In the genomic region with DNA sequence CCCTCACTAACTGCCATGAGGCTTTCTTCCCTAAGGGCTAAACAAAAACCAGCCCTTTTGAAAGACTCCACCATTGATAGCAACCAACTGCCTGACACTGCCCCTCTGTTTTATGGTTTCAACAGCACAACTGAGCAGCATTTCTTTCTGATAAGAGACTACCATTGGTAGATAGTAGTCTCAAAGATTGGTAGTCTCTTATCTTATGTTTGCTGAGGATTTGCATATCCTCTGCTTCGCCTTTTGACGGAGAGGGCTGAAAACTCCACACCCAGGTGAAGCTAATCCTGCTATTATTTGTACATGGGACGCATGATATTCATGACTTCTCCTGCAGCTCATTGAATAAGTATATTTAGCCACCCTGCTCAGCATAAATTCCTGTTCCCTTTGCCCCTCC, we compare ENCODE assay signal across 1 cellular context.
TF ChIP-seq lines count a peak whose summit lies in the region.

No MANE protein-coding gene starts in this region.

TF ChIP-seq in K562, 482 proteins besides CTCF, POLR2A, EP300 and RAD21 (continued from another document):
- TF ChIP-seq, protein P1, sequence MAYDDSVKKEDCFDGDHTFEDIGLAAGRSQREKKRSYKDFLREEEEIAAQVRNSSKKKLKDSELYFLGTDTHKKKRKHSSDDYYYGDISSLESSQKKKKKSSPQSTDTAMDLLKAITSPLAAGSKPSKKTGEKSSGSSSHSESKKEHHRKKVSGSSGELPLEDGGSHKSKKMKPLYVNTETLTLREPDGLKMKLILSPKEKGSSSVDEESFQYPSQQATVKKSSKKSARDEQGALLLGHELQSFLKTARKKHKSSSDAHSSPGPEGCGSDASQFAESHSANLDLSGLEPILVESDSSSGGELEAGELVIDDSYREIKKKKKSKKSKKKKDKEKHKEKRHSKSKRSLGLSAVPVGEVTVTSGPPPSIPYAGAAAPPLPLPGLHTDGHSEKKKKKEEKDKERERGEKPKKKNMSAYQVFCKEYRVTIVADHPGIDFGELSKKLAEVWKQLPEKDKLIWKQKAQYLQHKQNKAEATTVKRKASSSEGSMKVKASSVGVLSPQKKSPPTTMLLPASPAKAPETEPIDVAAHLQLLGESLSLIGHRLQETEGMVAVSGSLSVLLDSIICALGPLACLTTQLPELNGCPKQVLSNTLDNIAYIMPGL (CRISPR knock-in tag; IDR thresholded peaks at IDR 0.05) = no peak
- TF ChIP-seq PHTF2 (CRISPR knock-in tag; IDR thresholded peaks at IDR 0.05) = no peak
- no peak for TF ChIP-seq BCOR (IDR thresholded peaks at IDR 0.05)
- TF ChIP-seq, protein P2, sequence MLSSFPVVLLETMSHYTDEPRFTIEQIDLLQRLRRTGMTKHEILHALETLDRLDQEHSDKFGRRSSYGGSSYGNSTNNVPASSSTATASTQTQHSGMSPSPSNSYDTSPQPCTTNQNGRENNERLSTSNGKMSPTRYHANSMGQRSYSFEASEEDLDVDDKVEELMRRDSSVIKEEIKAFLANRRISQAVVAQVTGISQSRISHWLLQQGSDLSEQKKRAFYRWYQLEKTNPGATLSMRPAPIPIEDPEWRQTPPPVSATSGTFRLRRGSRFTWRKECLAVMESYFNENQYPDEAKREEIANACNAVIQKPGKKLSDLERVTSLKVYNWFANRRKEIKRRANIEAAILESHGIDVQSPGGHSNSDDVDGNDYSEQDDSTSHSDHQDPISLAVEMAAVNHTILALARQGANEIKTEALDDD (IDR thresholded peaks at IDR 0.05) = no peak
- no peak for TF ChIP-seq ETV6 (IDR thresholded peaks at IDR 0.05; ENCODE audit: borderline replicate concordance in 1 of 2, low read depth in 2 of 2, low read length in 1 of 2)
- TF ChIP-seq ETV6 (CRISPR knock-in tag; IDR thresholded peaks at IDR 0.05; ENCODE audit: borderline replicate concordance) = no peak
- TF ChIP-seq SIX5 (IDR thresholded peaks at IDR 0.05; ENCODE audit: borderline replicate concordance in 1 of 2, insufficient read depth in 1 of 2, low read depth in 1 of 2, low read length in 2 of 2) = no peak
- no peak for TF ChIP-seq STAT5B (CRISPR knock-in tag; IDR thresholded peaks at IDR 0.05)
- TF ChIP-seq, protein P3, sequence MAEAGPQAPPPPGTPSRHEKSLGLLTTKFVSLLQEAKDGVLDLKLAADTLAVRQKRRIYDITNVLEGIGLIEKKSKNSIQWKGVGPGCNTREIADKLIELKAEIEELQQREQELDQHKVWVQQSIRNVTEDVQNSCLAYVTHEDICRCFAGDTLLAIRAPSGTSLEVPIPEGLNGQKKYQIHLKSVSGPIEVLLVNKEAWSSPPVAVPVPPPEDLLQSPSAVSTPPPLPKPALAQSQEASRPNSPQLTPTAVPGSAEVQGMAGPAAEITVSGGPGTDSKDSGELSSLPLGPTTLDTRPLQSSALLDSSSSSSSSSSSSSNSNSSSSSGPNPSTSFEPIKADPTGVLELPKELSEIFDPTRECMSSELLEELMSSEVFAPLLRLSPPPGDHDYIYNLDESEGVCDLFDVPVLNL (CRISPR knock-in tag; IDR thresholded peaks at IDR 0.05; ENCODE audit: low read depth) = no peak
- no peak for TF ChIP-seq KDM2B (CRISPR knock-in tag; IDR thresholded peaks at IDR 0.05)
- TF ChIP-seq SMAD2 (IDR thresholded peaks at IDR 0.05; ENCODE audit: low read depth, low read length) = no peak
- no peak for TF ChIP-seq HDAC3 (IDR thresholded peaks at IDR 0.05; ENCODE audit: borderline replicate concordance, partially characterized antibody)
- no peak for TF ChIP-seq KDM1A (IDR thresholded peaks at IDR 0.05)
- no peak for TF ChIP-seq CBFA2T3 (IDR thresholded peaks at IDR 0.05)
- TF ChIP-seq ZNF551 (CRISPR knock-in tag; IDR thresholded peaks at IDR 0.05) = no peak
- no peak for TF ChIP-seq NCOA4 (IDR thresholded peaks at IDR 0.05; ENCODE audit: partially characterized antibody)
- TF ChIP-seq, protein P4, sequence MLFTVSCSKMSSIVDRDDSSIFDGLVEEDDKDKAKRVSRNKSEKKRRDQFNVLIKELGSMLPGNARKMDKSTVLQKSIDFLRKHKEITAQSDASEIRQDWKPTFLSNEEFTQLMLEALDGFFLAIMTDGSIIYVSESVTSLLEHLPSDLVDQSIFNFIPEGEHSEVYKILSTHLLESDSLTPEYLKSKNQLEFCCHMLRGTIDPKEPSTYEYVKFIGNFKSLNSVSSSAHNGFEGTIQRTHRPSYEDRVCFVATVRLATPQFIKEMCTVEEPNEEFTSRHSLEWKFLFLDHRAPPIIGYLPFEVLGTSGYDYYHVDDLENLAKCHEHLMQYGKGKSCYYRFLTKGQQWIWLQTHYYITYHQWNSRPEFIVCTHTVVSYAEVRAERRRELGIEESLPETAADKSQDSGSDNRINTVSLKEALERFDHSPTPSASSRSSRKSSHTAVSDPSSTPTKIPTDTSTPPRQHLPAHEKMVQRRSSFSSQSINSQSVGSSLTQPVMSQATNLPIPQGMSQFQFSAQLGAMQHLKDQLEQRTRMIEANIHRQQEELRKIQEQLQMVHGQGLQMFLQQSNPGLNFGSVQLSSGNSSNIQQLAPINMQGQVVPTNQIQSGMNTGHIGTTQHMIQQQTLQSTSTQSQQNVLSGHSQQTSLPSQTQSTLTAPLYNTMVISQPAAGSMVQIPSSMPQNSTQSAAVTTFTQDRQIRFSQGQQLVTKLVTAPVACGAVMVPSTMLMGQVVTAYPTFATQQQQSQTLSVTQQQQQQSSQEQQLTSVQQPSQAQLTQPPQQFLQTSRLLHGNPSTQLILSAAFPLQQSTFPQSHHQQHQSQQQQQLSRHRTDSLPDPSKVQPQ (CRISPR knock-in tag; IDR thresholded peaks at IDR 0.05; ENCODE audit: borderline replicate concordance) = no peak
